29 cellular contexts compared by ENCODE assay signal in genomic region chr21:35672313-35672712, GRCh38.
DNase-seq lines count a peak whose midpoint lies in the region; TF ChIP-seq lines count a peak whose summit lies in the region.
"Had no signal": no experiment of that assay in that cellular context is flagged by ENCODE, and none has a peak within 500 bp of the region (broad histone marks: within the 10 kb centered on the region; RNA-seq: fewer than 3 reads in every experiment).

No MANE protein-coding gene starts in this region.

- no peak overlapping the region for H4K91ac ChIP-seq in mesenchymal stem cell (ENCODE audit: low read length)
- no peak overlapping the region for H4K91ac ChIP-seq in neuronal stem cell (ENCODE audit: low read depth, low read length, poor library complexity)

- TF ChIP-seq CTCF in A673 (conservative IDR thresholded peaks at IDR 0.05; ENCODE audit: low read depth, low read length), result no peak

- H3K4me3 ChIP-seq in mesenchymal stem cell (ENCODE audit: insufficient read depth in 1 of 2, low read depth in 1 of 2, low read length in 2 of 2) (no peak overlapping the region), neuronal stem cell (ENCODE audit: low read length in 2 of 2) (no peak overlapping the region), A673 (ENCODE audit: low read depth, low read length, poor library complexity, severe bottlenecking) (no peak overlapping the region)
- H3K4me3 ChIP-seq: A549; BLaER1; BLaER1 treated with 17β-estradiol and CSF1 and Interleukin-3, amounts not matched to agents 10 nM and 100 nM had no signal

- WGBS in mesenchymal stem cell, result 84% methylated on average over 3 of the region's 3 CpGs
- no CpG with 5 or more reads among the region's 3 CpGs for WGBS in neuronal stem cell (ENCODE audit: extremely low coverage in 2 of 2, insufficient read length in 2 of 2, insufficient replicate concordance in 1 of 2), 2 donors

- H2AFZ ChIP-seq in mesenchymal stem cell (ENCODE audit: low read depth, low read length) (no peak overlapping the region), neuronal stem cell (ENCODE audit: low read length) (no peak overlapping the region)

- BruUV-seq in A673 (replicated peaks; lab: Mats Ljungman, UMichigan), result no TSS peak

- no peak overlapping the region for H2BK12ac ChIP-seq in mesenchymal stem cell (ENCODE audit: low read length in 2 of 2)
- no peak overlapping the region for H2BK12ac ChIP-seq in neuronal stem cell (ENCODE audit: low read length)

- H2BK120ac ChIP-seq in mesenchymal stem cell (ENCODE audit: low read depth, low read length) (no peak overlapping the region), neuronal stem cell (ENCODE audit: low read depth, low read length) (no peak overlapping the region)

- H3K4me1 ChIP-seq in mesenchymal stem cell (ENCODE audit: control insufficient read depth, insufficient read depth, low read depth, low read length) (no peaks in the 10 kb centered on the region), neuronal stem cell (ENCODE audit: control insufficient read depth in 2 of 2, insufficient read depth in 1 of 2, low read depth in 1 of 2, low read length in 2 of 2) (no peaks in the 10 kb centered on the region), A673 (ENCODE audit: insufficient read depth, low read length, poor library complexity, severe bottlenecking) (no peaks in the 10 kb centered on the region)
- H3K4me1 ChIP-seq: A549; BE2C; BLaER1; BLaER1 treated with 17β-estradiol and CSF1 and Interleukin-3, amounts not matched to agents 10 nM and 100 nM; Caco-2 had no signal

- intact Hi-C loops in A673 (cut with micrococcal nuclease; ENCODE audit: unreplicated experiment), result no loop called here

- H3K4me2 ChIP-seq in mesenchymal stem cell (ENCODE audit: low read length, poor library complexity, severe bottlenecking), result no peak overlapping the region
- no peak overlapping the region for H3K4me2 ChIP-seq in neuronal stem cell (ENCODE audit: insufficient read depth, low read length, poor library complexity, severe bottlenecking)
- H3K4me2 ChIP-seq: A549; BLaER1; BLaER1 treated with 17β-estradiol and CSF1 and Interleukin-3, amounts not matched to agents 10 nM and 100 nM had no signal

- H3K36me3 ChIP-seq in mesenchymal stem cell (ENCODE audit: control insufficient read depth in 1 of 2, insufficient read depth in 2 of 2, low read depth in 1 of 2, low read length in 2 of 2) (no peaks in the 10 kb centered on the region), neuronal stem cell (replicated peaks in 1 of 2; ENCODE audit: control insufficient read depth in 2 of 2, insufficient read depth in 2 of 2, low read length in 2 of 2) (no peaks in the 10 kb centered on the region), A673 (ENCODE audit: insufficient read depth, low read length, poor library complexity, severe bottlenecking) (no peaks in the 10 kb centered on the region)
- H3K36me3 ChIP-seq: BE2C; BLaER1; BLaER1 treated with 17β-estradiol and CSF1 and Interleukin-3, amounts not matched to agents 10 nM and 100 nM had no signal

- H3K27ac ChIP-seq in mesenchymal stem cell (ENCODE audit: low read length, poor library complexity, severe bottlenecking) (no peak overlapping the region), neuronal stem cell (replicated peaks; ENCODE audit: low read length) (no peak overlapping the region), A673 (ENCODE audit: low read depth, low read length, poor library complexity, severe bottlenecking) (no peak overlapping the region)
- H3K27ac ChIP-seq: 22Rv1; A549; BLaER1; BLaER1 treated with 17β-estradiol and CSF1 and Interleukin-3, amounts not matched to agents 10 nM and 100 nM; C4-2B had no signal

- H3K9me3 ChIP-seq in mesenchymal stem cell (ENCODE audit: control insufficient read depth, low read length) (no peaks in the 10 kb centered on the region), neuronal stem cell (replicated peaks in 1 of 2; ENCODE audit: control insufficient read depth in 2 of 2, insufficient read depth in 1 of 2, low read depth in 1 of 2, low read length in 2 of 2) (no peaks in the 10 kb centered on the region), A673 (ENCODE audit: low read depth, low read length, poor library complexity, severe bottlenecking) (no peaks in the 10 kb centered on the region)
- H3K9me3 ChIP-seq: A549; BE2C; BLaER1; BLaER1 treated with 17β-estradiol and CSF1 and Interleukin-3, amounts not matched to agents 10 nM and 100 nM; Caco-2 had no signal

- no peak overlapping the region for H2BK5ac ChIP-seq in mesenchymal stem cell (ENCODE audit: low read depth, low read length, poor library complexity, severe bottlenecking)
- H2BK5ac ChIP-seq in neuronal stem cell (ENCODE audit: low read length), result no peak overlapping the region

- CTCF ChIA-PET in A673 (lab: Charles Lee), result no interaction called here

- DNase-seq in mesenchymal stem cell, result no peak
- DNase-seq in neuronal stem cell (ENCODE audit: low spot score), result no peak
- no peak for DNase-seq in A673 (ENCODE audit: low spot score)
- no peak for DNase-seq in activated T-cell treated with anti-CD3 and anti-CD28 coated beads, Interleukin-2, amount 50 U/mL, for 48 hours
- DNase-seq: 8988T; ACHN; AML-193; BE2C; C1 segment of cervical spinal cord; Caco-2; Calu3; CD4-positive, alpha-beta memory T cell; CD4-positive, alpha-beta T cell; CD4-positive, CD25-positive, alpha-beta regulatory T cell; CD8-positive, alpha-beta memory T cell; CD8-positive, alpha-beta T cell; COR-L47; DMS 273 treated with DMSO at 0.1 percent for 48 hours; DMS153; DMS53; DMS79; DMS79 treated with DMSO at 0.1 percent for 48 hours; DND-41; EL had no signal

- H2AK5ac ChIP-seq in mesenchymal stem cell (ENCODE audit: low read length, severe bottlenecking) (no peak overlapping the region), neuronal stem cell (ENCODE audit: low read depth, low read length) (no peak overlapping the region)

- H3K18ac ChIP-seq in mesenchymal stem cell (ENCODE audit: low read depth in 1 of 2, low read length in 2 of 2), result no peak overlapping the region
- H3K18ac ChIP-seq in neuronal stem cell (ENCODE audit: low read length), result no peak overlapping the region

- H3K14ac ChIP-seq in mesenchymal stem cell (ENCODE audit: low read length in 2 of 2) (no peak overlapping the region), neuronal stem cell (ENCODE audit: low read length) (peak overlapping the region; percentile 32)

- H2BK15ac ChIP-seq in mesenchymal stem cell (ENCODE audit: low read depth, poor library complexity, severe bottlenecking) (no peak overlapping the region), neuronal stem cell (ENCODE audit: low read length) (no peak overlapping the region)

- H3K9ac ChIP-seq in mesenchymal stem cell (ENCODE audit: low read length) (no peak overlapping the region), neuronal stem cell (ENCODE audit: low read depth, low read length, poor library complexity) (no peak overlapping the region)
- H3K9ac ChIP-seq: BLaER1; BLaER1 treated with 17β-estradiol and CSF1 and Interleukin-3, amounts not matched to agents 10 nM and 100 nM had no signal

- POLR2A ChIA-PET in A673 (lab: Charles Lee; ENCODE audit: low non-redundant PET), result no interaction called here

- H3K23ac ChIP-seq in mesenchymal stem cell (ENCODE audit: low read length in 2 of 2), result no peak overlapping the region
- no peak overlapping the region for H3K23ac ChIP-seq in neuronal stem cell (ENCODE audit: low read depth, low read length, poor library complexity)

- peaks cover 0 to 12% of the 10 kb centered on the region in 2 experiments for H3K27me3 ChIP-seq in mesenchymal stem cell (ENCODE audit: control insufficient read depth in 1 of 2, insufficient read depth in 1 of 2, low read length in 2 of 2)
- no peaks in the 10 kb centered on the region for H3K27me3 ChIP-seq in neuronal stem cell (ENCODE audit: control insufficient read depth in 3 of 3, insufficient read depth in 3 of 3, low read depth in 1 of 3, low read length in 3 of 3)
- peaks cover 5% of the 10 kb centered on the region for H3K27me3 ChIP-seq in A673 (replicated peaks; ENCODE audit: insufficient read depth, low read depth, low read length, poor library complexity)
- H3K27me3 ChIP-seq: BE2C; BLaER1; BLaER1 treated with 17β-estradiol and CSF1 and Interleukin-3, amounts not matched to agents 10 nM and 100 nM had no signal

- H3K4ac ChIP-seq in mesenchymal stem cell (ENCODE audit: low read depth in 1 of 2, low read length in 2 of 2), result no peak overlapping the region
- no peak overlapping the region for H3K4ac ChIP-seq in neuronal stem cell (ENCODE audit: low read length)

- peak overlapping the region; percentile 15 for H4K8ac ChIP-seq in mesenchymal stem cell (ENCODE audit: low read length)
- H4K8ac ChIP-seq in neuronal stem cell (ENCODE audit: low read depth, low read length), result no peak overlapping the region

- no peaks in the 10 kb centered on the region for H3K79me1 ChIP-seq in mesenchymal stem cell (replicated peaks; ENCODE audit: low read length, poor library complexity, severe bottlenecking)
- no peaks in the 10 kb centered on the region for H3K79me1 ChIP-seq in neuronal stem cell (ENCODE audit: low read depth, low read length)
